Comparison of ENCODE assay signal across 14 cellular contexts in the genomic region with DNA sequence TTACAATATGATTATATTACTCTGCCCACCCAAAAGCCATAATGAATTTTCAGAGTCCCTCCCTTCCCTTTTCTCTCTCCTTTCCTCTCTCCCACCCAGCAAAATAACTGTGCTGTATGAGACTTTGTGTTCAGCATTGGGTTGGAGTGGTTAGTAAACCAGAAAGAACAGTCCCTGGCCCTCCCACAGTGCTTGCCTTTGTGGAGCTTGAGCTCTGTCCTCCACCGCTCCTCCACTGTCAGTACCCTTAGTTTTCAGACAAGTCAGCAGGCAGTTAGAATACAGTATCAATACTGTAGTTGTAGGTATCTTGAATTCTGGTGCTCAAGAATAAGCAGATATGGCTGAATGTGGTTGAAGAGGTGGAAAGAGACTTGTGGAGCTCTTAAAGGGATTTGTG.
"Had no signal": no experiment of that assay in that cellular context is flagged by ENCODE, and none has a peak within 500 bp of the region (broad histone marks: within the 10 kb centered on the region; RNA-seq: fewer than 3 reads in every experiment).

No MANE protein-coding gene starts in this region.

- H3K4me2 ChIP-seq: hepatocyte had no signal

- H3K9me3 ChIP-seq: ascending aorta, pancreas, stomach, testis had no signal

- H3K36me3 Mint-ChIP-seq: activated naive CD4-positive, alpha-beta T cell treated with anti-CD3 and anti-CD28 coated beads, Interleukin-2, amount 10 ng/mL, durations not matched to agents 7 days and 5 days had no signal

- H3K4me3 Mint-ChIP-seq: activated naive CD4-positive, alpha-beta T cell treated with anti-CD3 and anti-CD28 coated beads, Interleukin-2, amount 10 ng/mL, durations not matched to agents 7 days and 5 days; endodermal cell; neural crest cell had no signal

- H2AFZ ChIP-seq: hepatocyte had no signal

- DNase-seq: activated CD4-positive, alpha-beta T cell treated with anti-CD3 and anti-CD28 coated beads for 1 hour; activated CD4-positive, alpha-beta T cell treated with anti-CD3 and anti-CD28 coated beads, Interleukin-2, amount 50 U/mL, for 4 hours; activated naive CD4-positive, alpha-beta T cell treated with anti-CD3 and anti-CD28 coated beads, Interleukin-2, amount 10 ng/mL, durations not matched to agents 7 days and 5 days; dorsolateral prefrontal cortex; endodermal cell; kidney; pancreas; stimulated activated CD4-positive, alpha-beta T cell treated with anti-CD3 and anti-CD28 coated beads, Interleukin-1b, Interleukin-23, amount 100 ng/mL, for 48 hours; stomach; testis had no signal

- H3K27me3 ChIP-seq: ascending aorta, dorsolateral prefrontal cortex, hepatocyte, pancreas, stomach, testis had no signal

- H3K4me1 Mint-ChIP-seq: activated naive CD4-positive, alpha-beta T cell treated with anti-CD3 and anti-CD28 coated beads, Interleukin-2, amount 10 ng/mL, durations not matched to agents 7 days and 5 days had no signal

- H3K9me3 Mint-ChIP-seq: activated naive CD4-positive, alpha-beta T cell treated with anti-CD3 and anti-CD28 coated beads, Interleukin-2, amount 10 ng/mL, durations not matched to agents 7 days and 5 days; endodermal cell; neural crest cell had no signal

- H3K4me1 ChIP-seq: ascending aorta, testis had no signal

- H3K27ac Mint-ChIP-seq: activated naive CD4-positive, alpha-beta T cell treated with anti-CD3 and anti-CD28 coated beads, Interleukin-2, amount 10 ng/mL, durations not matched to agents 7 days and 5 days; endodermal cell had no signal

- H3K36me3 ChIP-seq: ascending aorta, pancreas, stomach had no signal

- H3K27me3 Mint-ChIP-seq: activated naive CD4-positive, alpha-beta T cell treated with anti-CD3 and anti-CD28 coated beads, Interleukin-2, amount 10 ng/mL, durations not matched to agents 7 days and 5 days had no signal

- FAIRE-seq: bronchial epithelial cell, pancreas had no signal

- H3K27ac ChIP-seq: ascending aorta, dorsolateral prefrontal cortex, hepatocyte, pancreas, stomach, testis had no signal

- H3K4me3 ChIP-seq: ascending aorta, dorsolateral prefrontal cortex, hepatocyte, pancreas, stomach, testis had no signal
